1 cellular context compared by ENCODE assay signal in the genomic region with DNA sequence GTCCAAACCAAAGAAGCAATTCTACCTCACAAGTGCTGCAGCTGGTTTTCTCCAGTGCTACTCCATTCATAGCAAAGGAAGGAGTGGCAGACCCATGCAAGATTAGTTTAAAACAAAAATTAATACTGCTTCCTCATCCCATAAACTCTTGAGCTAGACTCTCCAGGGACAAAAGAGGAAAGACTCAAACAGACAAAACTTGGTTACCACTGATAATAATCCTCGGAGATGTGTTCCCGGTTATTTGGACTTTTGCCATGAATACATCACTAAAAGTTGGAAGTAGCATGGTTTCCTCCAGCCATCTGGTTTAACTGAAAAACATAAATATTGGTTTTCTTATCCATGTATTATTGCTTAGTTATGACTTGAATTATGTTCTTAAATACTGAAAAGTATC.
TF ChIP-seq lines count a peak whose summit lies in the region.

No MANE protein-coding gene starts in this region.

TF ChIP-seq in IMR-90, 13 proteins besides CTCF, POLR2A, EP300 and RAD21 (continued from another document):
- TF ChIP-seq, protein P1, sequence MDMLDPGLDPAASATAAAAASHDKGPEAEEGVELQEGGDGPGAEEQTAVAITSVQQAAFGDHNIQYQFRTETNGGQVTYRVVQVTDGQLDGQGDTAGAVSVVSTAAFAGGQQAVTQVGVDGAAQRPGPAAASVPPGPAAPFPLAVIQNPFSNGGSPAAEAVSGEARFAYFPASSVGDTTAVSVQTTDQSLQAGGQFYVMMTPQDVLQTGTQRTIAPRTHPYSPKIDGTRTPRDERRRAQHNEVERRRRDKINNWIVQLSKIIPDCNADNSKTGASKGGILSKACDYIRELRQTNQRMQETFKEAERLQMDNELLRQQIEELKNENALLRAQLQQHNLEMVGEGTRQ (IDR thresholded peaks at IDR 0.05; ENCODE audit: low read depth, low read length): no peak
- TF ChIP-seq MAZ (IDR thresholded peaks at IDR 0.05; ENCODE audit: borderline replicate concordance, low read depth, low read length): no peak
- TF ChIP-seq RCOR1 (IDR thresholded peaks at IDR 0.05; ENCODE audit: insufficient replicate concordance, low read length): no peak
- no peak for TF ChIP-seq RFX5 (IDR thresholded peaks at IDR 0.05; ENCODE audit: low read depth, low read length)
- no peak for TF ChIP-seq NFE2L2 (IDR thresholded peaks at IDR 0.05; ENCODE audit: low read depth, low read length)
- TF ChIP-seq FOS (IDR thresholded peaks at IDR 0.05; ENCODE audit: low read depth, low read length): no peak
